Comparison of ENCODE assay signal across 8 cellular contexts in genomic region chr1:6614019-6614952, GRCh38. TPM values are rescaled to one million over a fixed set of nuclear protein-coding genes. Genes with fewer than 3 reads are reported as not detected.
DNase-seq lines count a peak whose midpoint lies in the region; ATAC-seq lines count a peak whose summit lies in the region.

No MANE protein-coding gene starts in this region.

- peak overlapping the region; percentile 86 to 90 for H3K14ac ChIP-seq in mesenchymal stem cell (ENCODE audit: low read length in 2 of 2)

- peaks cover 28% of the 10 kb centered on the region for H3K4me1 Mint-ChIP-seq in stimulated activated naive CD8-positive, alpha-beta T cell treated with anti-CD3 and anti-CD28 coated beads, Interleukin-15, amount 100 ng/mL, for 72 hours

- H3K9me3 ChIP-seq in mesenchymal stem cell (ENCODE audit: control insufficient read depth, low read length), result no peaks in the 10 kb centered on the region

- no peak overlapping the region for H3K27ac Mint-ChIP-seq in stimulated activated naive CD8-positive, alpha-beta T cell treated with anti-CD3 and anti-CD28 coated beads, Interleukin-15, amount 100 ng/mL, for 72 hours

- no peak overlapping the region for H3K27ac ChIP-seq in mesenchymal stem cell (ENCODE audit: low read length, poor library complexity, severe bottlenecking)

- H3K18ac ChIP-seq in mesenchymal stem cell (ENCODE audit: low read depth in 1 of 2, low read length in 2 of 2), result peak overlapping the region; percentile 96 to 98

- WGBS in mesenchymal stem cell, result under 1% methylated on average over 55 of the region's 121 CpGs

- H3K4ac ChIP-seq in mesenchymal stem cell (ENCODE audit: low read depth in 1 of 2, low read length in 2 of 2), result peak overlapping the region; percentile 35 to 98

- peak; percentile 19 for ATAC-seq in HG02759 (IDR thresholded peaks at IDR 0.05; ENCODE audit: unreplicated experiment)
- peak; percentile 11 for ATAC-seq in stimulated activated naive CD8-positive, alpha-beta T cell treated with anti-CD3 and anti-CD28 coated beads, Interleukin-15, amount 100 ng/mL, for 72 hours
- ATAC-seq in HG02973 (IDR thresholded peaks at IDR 0.05; ENCODE audit: unreplicated experiment), result no peak

- peaks cover 10% of the 10 kb centered on the region for H3K79me1 ChIP-seq in mesenchymal stem cell (replicated peaks; ENCODE audit: low read length, poor library complexity, severe bottlenecking)

- peak overlapping the region; percentile 86 for H4K91ac ChIP-seq in mesenchymal stem cell (ENCODE audit: low read length)

- peak overlapping the region; percentile 70 for H3K9ac ChIP-seq in mesenchymal stem cell (ENCODE audit: low read length)

- H3K36me3 ChIP-seq in mesenchymal stem cell (ENCODE audit: control insufficient read depth in 1 of 2, insufficient read depth in 2 of 2, low read depth in 1 of 2, low read length in 2 of 2), result peaks cover 15% of the 10 kb centered on the region in 2 experiments

- peak overlapping the region; percentile 44 for H2BK5ac ChIP-seq in mesenchymal stem cell (ENCODE audit: low read depth, low read length, poor library complexity, severe bottlenecking)

- DNase-seq in AG20443 (ENCODE audit: low spot score) (peak; percentile 72), mesenchymal stem cell (peak; percentile 41), HPDE6-E6E7 (ENCODE audit: extremely low spot score) (no peak)
- DNase-seq in activated CD4-positive, alpha-beta T cell treated with anti-CD3 and anti-CD28 coated beads, Interleukin-2, amount 50 U/mL, for 4 hours, result peak; percentile 47 to 52
- peak; percentile 51 for DNase-seq in effector CD8-positive, alpha-beta T cell (lab: John Stamatoyannopoulos, UW)
- DNase-seq in stimulated activated naive CD8-positive, alpha-beta T cell treated with anti-CD3 and anti-CD28 coated beads, Interleukin-15, amount 100 ng/mL, for 72 hours, result peak; percentile 39 to 53

- H2BK12ac ChIP-seq in mesenchymal stem cell (ENCODE audit: low read length in 2 of 2), result peak overlapping the region in 1 of 2 experiments; percentile 61

- H3K27me3 Mint-ChIP-seq in stimulated activated naive CD8-positive, alpha-beta T cell treated with anti-CD3 and anti-CD28 coated beads, Interleukin-15, amount 100 ng/mL, for 72 hours, result no peaks in the 10 kb centered on the region

- H2AFZ ChIP-seq in mesenchymal stem cell (ENCODE audit: low read depth, low read length), result no peak overlapping the region

- H3K23ac ChIP-seq in mesenchymal stem cell (ENCODE audit: low read length in 2 of 2), result peak overlapping the region in 1 of 2 experiments; percentile 90

- peak overlapping the region; percentile 79 to 97 for H3K4me3 ChIP-seq in mesenchymal stem cell (ENCODE audit: insufficient read depth in 1 of 2, low read depth in 1 of 2, low read length in 2 of 2)

- H3K27me3 ChIP-seq in mesenchymal stem cell (ENCODE audit: control insufficient read depth in 1 of 2, insufficient read depth in 1 of 2, low read length in 2 of 2), result no peaks in the 10 kb centered on the region

- H3K4me3 Mint-ChIP-seq in stimulated activated naive CD8-positive, alpha-beta T cell treated with anti-CD3 and anti-CD28 coated beads, Interleukin-15, amount 100 ng/mL, for 72 hours, result peak overlapping the region; percentile 76 to 80

- H4K8ac ChIP-seq in mesenchymal stem cell (ENCODE audit: low read length), result no peak overlapping the region

- peak overlapping the region; percentile 65 for H3K4me2 ChIP-seq in mesenchymal stem cell (ENCODE audit: low read length, poor library complexity, severe bottlenecking)

- no peak overlapping the region for H2AK5ac ChIP-seq in mesenchymal stem cell (ENCODE audit: low read length, severe bottlenecking)

- peaks cover 8% of the 10 kb centered on the region for H3K4me1 ChIP-seq in mesenchymal stem cell (ENCODE audit: control insufficient read depth, insufficient read depth, low read depth, low read length)

- peak overlapping the region; percentile 92 for H2BK120ac ChIP-seq in mesenchymal stem cell (ENCODE audit: low read depth, low read length)

- no peaks in the 10 kb centered on the region for H3K9me3 Mint-ChIP-seq in stimulated activated naive CD8-positive, alpha-beta T cell treated with anti-CD3 and anti-CD28 coated beads, Interleukin-15, amount 100 ng/mL, for 72 hours

- H2BK15ac ChIP-seq in mesenchymal stem cell (ENCODE audit: low read depth, poor library complexity, severe bottlenecking), result peak overlapping the region; percentile 69

RNA-seq across cellular contexts. Expression of gene PHF13, which starts 0.8 kb away (rescaled TPM):
- 16.0 TPM for polyA plus RNA-seq in mesenchymal stem cell (2013, experiment 1 of 2)
- polyA plus RNA-seq in mesenchymal stem cell (2013, experiment 2 of 2), result 15.7 TPM

RNA-seq across cellular contexts. Expression of gene THAP3, which starts 10.4 kb away (rescaled TPM):
- 13.9 TPM for polyA plus RNA-seq in mesenchymal stem cell (2013, experiment 1 of 2)
- polyA plus RNA-seq in mesenchymal stem cell (2013, experiment 2 of 2), result 12.8 TPM

RNA-seq across cellular contexts. Expression of gene KLHL21, which starts 11.6 kb away (rescaled TPM):
- 10.4 TPM for polyA plus RNA-seq in mesenchymal stem cell (2013, experiment 1 of 2)
- polyA plus RNA-seq in mesenchymal stem cell (2013, experiment 2 of 2), result 10.7 TPM

RNA-seq across cellular contexts. Expression of gene ZBTB48, which starts 34.5 kb away (rescaled TPM):
- 12.8 TPM for polyA plus RNA-seq in mesenchymal stem cell (2013, experiment 1 of 2)
- polyA plus RNA-seq in mesenchymal stem cell (2013, experiment 2 of 2), result 11.6 TPM

RNA-seq across cellular contexts. Expression of gene TAS1R1, which starts 59.2 kb away (rescaled TPM):
- not detected for polyA plus RNA-seq in mesenchymal stem cell (2013, experiment 1 of 2)
- polyA plus RNA-seq in mesenchymal stem cell (2013, experiment 2 of 2), result not detected
